ENCODE assay signal across 8 cellular contexts in the genomic region with DNA sequence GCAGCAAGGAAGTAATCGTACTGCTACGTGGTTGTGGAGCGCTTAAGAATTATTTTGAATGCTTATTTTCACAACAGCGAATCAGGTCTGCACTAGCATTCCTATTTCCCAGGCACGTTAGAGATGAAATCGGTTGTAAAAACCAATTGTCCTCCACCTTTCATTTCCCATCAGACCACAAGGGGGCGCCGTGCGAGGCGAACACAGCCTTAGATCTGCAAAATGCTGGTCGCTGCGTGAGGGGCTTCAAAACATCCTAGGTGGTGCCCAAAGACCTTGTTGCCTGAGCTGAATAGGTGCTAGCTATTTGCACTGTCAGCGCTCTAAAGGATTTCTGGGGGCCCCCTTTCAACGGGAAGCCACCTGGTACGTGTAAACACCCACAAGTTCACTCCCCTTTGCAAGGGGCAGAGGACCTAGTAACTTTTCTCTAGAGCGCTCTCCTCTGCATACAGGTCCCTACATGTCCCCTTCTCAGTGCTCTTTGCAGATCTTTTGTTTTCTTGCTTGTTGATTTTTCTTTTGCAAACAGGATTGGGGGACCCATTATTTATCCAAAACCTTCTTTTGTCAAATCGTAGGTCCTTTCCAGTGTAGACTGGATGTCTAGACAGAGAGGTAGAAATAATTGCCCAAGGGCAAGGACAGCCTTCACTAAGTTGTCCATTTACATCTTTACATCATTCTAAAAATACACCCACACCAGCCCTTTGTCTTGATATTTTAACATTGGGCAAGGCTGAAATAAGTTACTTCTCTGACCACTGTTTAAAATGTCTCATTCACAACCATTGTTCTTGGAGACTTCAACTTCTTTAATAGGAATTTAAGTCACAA. TPM values are rescaled to one million over a fixed set of nuclear protein-coding genes. Genes with fewer than 3 reads are reported as not detected.
A peak's percentile ranks its signal among the peaks of the same experiment; 100 is the strongest.
DNase-seq lines count a peak whose midpoint lies in the region; ATAC-seq and TF ChIP-seq lines count a peak whose summit lies in the region.

No MANE protein-coding gene starts in this region.

- H3K9me3 Mint-ChIP-seq in natural killer cell, result no peaks in the 10 kb centered on the region

- TF ChIP-seq POLR2A in erythroblast (IDR thresholded peaks at IDR 0.05; ENCODE audit: low read length), result no peak

- peak; percentile 75 to 89 (median 83) for ATAC-seq in natural killer cell
- no peak for ATAC-seq in HG03571 (IDR thresholded peaks at IDR 0.05; ENCODE audit: unreplicated experiment)

- H3K4me1 Mint-ChIP-seq in natural killer cell, result peaks cover 12 to 19% of the 10 kb centered on the region in 2 donors

- TF ChIP-seq CTCF in AG09309 (IDR thresholded peaks at IDR 0.05; ENCODE audit: control insufficient read depth, insufficient read depth, low read depth, low read length, missing control alignments) (peak; percentile 82), natural killer cell (IDR thresholded peaks at IDR 0.05) (peak; percentile 89)

- H3K36me3 Mint-ChIP-seq in natural killer cell, result no peaks in the 10 kb centered on the region

- no peaks in the 10 kb centered on the region for H3K27me3 Mint-ChIP-seq in natural killer cell (ENCODE audit: low read depth in 2 of 2)

- no peak overlapping the region for H3K4me3 ChIP-seq in AG09309 (ENCODE audit: control insufficient read depth, low read depth, low read length)

- no peak for DNase-seq in AG09309 (ENCODE audit: low read depth)
- peak; percentile 21 for DNase-seq in GM19240 (ENCODE audit: insufficient read length, low spot score)
- peak; percentile 19 for DNase-seq in NCI-H774 (lab: John Stamatoyannopoulos, UW)
- peak; percentile 40 for DNase-seq in activated CD8-positive, alpha-beta memory T cell treated with anti-CD3 and anti-CD28 coated beads, Interleukin-2, amount 50 U/mL, for 1 hour (ENCODE audit: extremely low read depth)
- DNase-seq in erythroblast (lab: John Stamatoyannopoulos, UW), result peak; percentile 55 to 75
- peak; percentile 76 for DNase-seq in natural killer cell
- peak; percentile 57 for DNase-seq in stimulated activated naive CD4-positive, alpha-beta T cell treated with Interleukin-2 at 50 U/mL for 16 hours (lab: John Stamatoyannopoulos, UW)

- peak overlapping the region; percentile 80 for H3K4me3 Mint-ChIP-seq in natural killer cell

- peak overlapping the region in 1 of 2 donors; percentile 75 for H3K27ac Mint-ChIP-seq in natural killer cell

- intact Hi-C loops in natural killer cell (cut with micrococcal nuclease), result loop anchor here (1.0 to 5.0 kb wide), 4 partner anchors 28 to 324 kb away; a partner anchor contains a TSS

RNA-seq across cellular contexts. Expression of a gene that starts 59.7 kb away (rescaled TPM):
- 100 to 1,000 TPM; 106 to 110 (median 107) TPM for total RNA-seq in natural killer cell
